In the genomic region with DNA sequence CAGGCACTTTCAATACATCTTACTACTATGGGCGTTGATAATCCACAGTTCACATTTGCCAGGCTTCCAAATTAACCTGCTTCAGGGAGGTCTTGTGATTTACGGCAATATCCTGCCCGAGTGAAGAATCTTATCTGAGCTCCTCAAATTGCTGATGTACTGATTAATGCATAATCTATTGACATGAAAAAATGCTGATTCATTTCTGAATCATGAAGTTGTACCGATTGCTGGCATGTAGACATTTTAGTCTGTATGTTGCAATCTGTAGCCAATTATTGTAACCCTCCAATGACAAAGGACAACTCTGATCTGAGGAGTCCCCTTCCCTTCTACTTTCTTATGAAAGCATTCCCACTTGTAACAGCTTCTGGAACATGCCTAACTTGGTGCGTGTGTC, we compare ENCODE assay signal across 1 cellular context.
TF ChIP-seq lines count a peak whose summit lies in the region.

No MANE protein-coding gene starts in this region.

TF ChIP-seq in K562, 482 proteins besides CTCF, POLR2A, EP300 and RAD21 (continued from another document):
- TF ChIP-seq, protein P1, sequence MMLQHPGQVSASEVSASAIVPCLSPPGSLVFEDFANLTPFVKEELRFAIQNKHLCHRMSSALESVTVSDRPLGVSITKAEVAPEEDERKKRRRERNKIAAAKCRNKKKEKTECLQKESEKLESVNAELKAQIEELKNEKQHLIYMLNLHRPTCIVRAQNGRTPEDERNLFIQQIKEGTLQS (IDR thresholded peaks at IDR 0.05) = peak; percentile 50; the same call in 1 of the 2 replicates
- TF ChIP-seq, protein P1 (CRISPR knock-in tag; conservative IDR thresholded peaks at IDR 0.05) = no peak
- TF ChIP-seq PBX2 (CRISPR knock-in tag; IDR thresholded peaks at IDR 0.05; ENCODE audit: low read depth) = no peak
- TF ChIP-seq PBX2 (tag; conservative IDR thresholded peaks at IDR 0.05; ENCODE audit: low read depth) = no peak
- peak in 1 of 2 experiments; percentile 37; a peak in 1 of 4 replicates for TF ChIP-seq TRIM24 (IDR thresholded peaks at IDR 0.05)
- peak; percentile 31 for TF ChIP-seq CEBPB (tag; IDR thresholded peaks at IDR 0.05)
